8 cellular contexts compared by ENCODE assay signal in genomic region chr13:100573121-100573520, GRCh38. TPM values are rescaled to one million over a fixed set of nuclear protein-coding genes. Genes with fewer than 3 reads are reported as not detected.
DNase-seq lines count a peak whose midpoint lies in the region; ATAC-seq and TF ChIP-seq lines count a peak whose summit lies in the region.

No MANE protein-coding gene starts in this region.

- TF ChIP-seq POLR2A in upper lobe of left lung (IDR thresholded peaks at IDR 0.05) = no peak

- intact Hi-C loops in Panc1 (cut with micrococcal nuclease; ENCODE audit: unreplicated experiment) = no loop called here

- 22 to 39% methylated on average over 2 of the region's 2 CpGs for WGBS in upper lobe of left lung, 2 donors

- H3K27ac ChIP-seq in Panc1 (ENCODE audit: low read length) (no peak overlapping the region), upper lobe of left lung (no peak overlapping the region)

- peaks cover 8% of the 10 kb centered on the region for H3K36me3 Mint-ChIP-seq in activated T-cell treated with anti-CD3 and anti-CD28 coated beads, Interleukin-2, amount 50 U/mL, for 4 hours (ENCODE audit: insufficient read depth)

- TF ChIP-seq EP300 in upper lobe of left lung (IDR thresholded peaks at IDR 0.05) = no peak

- H3K4me1 ChIP-seq in Panc1 (ENCODE audit: control insufficient read depth, insufficient read depth, low read length) = no peaks in the 10 kb centered on the region
- H3K4me1 ChIP-seq in upper lobe of left lung = no peaks in the 10 kb centered on the region

- TF ChIP-seq CTCF in Panc1 (IDR thresholded peaks at IDR 0.05) (peak; percentile 70), omental fat pad (IDR thresholded peaks at IDR 0.05) (peak in 1 of 3 donors; percentile 31), upper lobe of left lung (IDR thresholded peaks at IDR 0.05) (peak; percentile 48 to 66 (median 60))

- POLR2A ChIA-PET in Panc1 (lab: Charles Lee) = no interaction called here

- peaks cover 12% of the 10 kb centered on the region for H3K4me1 Mint-ChIP-seq in activated T-cell treated with anti-CD3 and anti-CD28 coated beads, Interleukin-2, amount 50 U/mL, for 4 hours (ENCODE audit: low read depth)

- no peak overlapping the region for H3K4me3 Mint-ChIP-seq in activated T-cell treated with anti-CD3 and anti-CD28 coated beads, Interleukin-2, amount 50 U/mL, for 4 hours

- DNase-seq in Daoy (ENCODE audit: low read depth) (peak; percentile 54), Panc1 (ENCODE audit: low read depth, low spot score) (peak; percentile 48), fibroblast of the conjunctiva (ENCODE audit: low read depth) (peak; percentile 72), omental fat pad (ENCODE audit: low spot score) (peak; percentile 62), upper lobe of left lung (peak in 1 of 2 donors; percentile 74)
- DNase-seq in Jurkat, Clone E6-1 (ENCODE audit: low read depth, low spot score) = peak; percentile 70
- peak; percentile 74 for DNase-seq in activated T-cell treated with anti-CD3 and anti-CD28 coated beads, Interleukin-2, amount 50 U/mL, for 4 hours

- ATAC-seq in GM21619 (IDR thresholded peaks at IDR 0.05; ENCODE audit: unreplicated experiment) (peak; percentile 96), Panc1 (peak; percentile 87), omental fat pad (ENCODE audit: low FRiP score) (no peak), upper lobe of left lung (ENCODE audit: low FRiP score in 2 of 2) (peak; percentile 66 to 76)
- peak; percentile 72 to 87 for ATAC-seq in activated T-cell treated with anti-CD3 and anti-CD28 coated beads, Interleukin-2, amount 50 U/mL, for 4 hours

- H3K9me3 ChIP-seq in Panc1 (ENCODE audit: control insufficient read depth, insufficient read depth, low read depth, low read length) = no peaks in the 10 kb centered on the region
- H3K9me3 ChIP-seq in upper lobe of left lung = no peaks in the 10 kb centered on the region

- no peaks in the 10 kb centered on the region for H3K27me3 Mint-ChIP-seq in activated T-cell treated with anti-CD3 and anti-CD28 coated beads, Interleukin-2, amount 50 U/mL, for 4 hours (ENCODE audit: low read depth)

- no peak overlapping the region for H3K4me3 ChIP-seq in Jurkat, Clone E6-1 (ENCODE audit: low read length)
- H3K4me3 ChIP-seq in Panc1 (ENCODE audit: low read depth in 2 of 2, low read length in 2 of 2) = no peak overlapping the region
- H3K4me3 ChIP-seq in upper lobe of left lung = no peak overlapping the region

- CTCF ChIA-PET in Panc1 (lab: Charles Lee) = interaction anchor here (0.6 kb wide), 4 partner anchors 13 to 1184 kb away, joined by 3 to 10 read pairs (median 4); no protein-coding TSS in a partner anchor

- no peaks in the 10 kb centered on the region for H3K9me3 Mint-ChIP-seq in activated T-cell treated with anti-CD3 and anti-CD28 coated beads, Interleukin-2, amount 50 U/mL, for 4 hours

- no TSS peak for BruUV-seq in Panc1 (replicated peaks; lab: Mats Ljungman, UMichigan)

- H3K27me3 ChIP-seq in Panc1 (ENCODE audit: control insufficient read depth, insufficient read depth, low read length) = no peaks in the 10 kb centered on the region
- no peaks in the 10 kb centered on the region for H3K27me3 ChIP-seq in upper lobe of left lung

- in situ Hi-C loops in Panc1 (cut with HindIII; ENCODE audit: low pct_unique_long_range_greater_than_20kb, low sequenced_read_pairs) = no loop called here

- H3K36me3 ChIP-seq in Panc1 (ENCODE audit: control insufficient read depth, insufficient read depth, low read length) (no peaks in the 10 kb centered on the region), upper lobe of left lung (no peaks in the 10 kb centered on the region)

RNA-seq across cellular contexts. Expression of gene GGACT, which starts 15.5 kb away (rescaled TPM):
- total RNA-seq in Daoy (2014; rRNA removed; shearing (Covaris generic)) = 1.2 and 1.4 TPM in 2 replicates
- polyA plus RNA-seq in Jurkat, Clone E6-1 (2012; ENCODE audit: insufficient read depth, insufficient read length) = 2.4 TPM
- 2.5 TPM for total RNA-seq in Panc1 (2021; ENCODE audit: unreplicated experiment)
- polyA plus RNA-seq in Panc1 (2012; ENCODE audit: insufficient read length) = 1.7 TPM
- 1 to 10 TPM; 2.9 to 4.1 (median 3.9) TPM for total RNA-seq in activated T-cell treated with anti-CD3 and anti-CD28 coated beads, Interleukin-2, amount 50 U/mL, for 4 hours
- total RNA-seq in omental fat pad = 1 to 10 TPM; 2.6 to 4.6 (median 3.1) TPM
- 1 to 10 TPM in 5 of 6 donors, under 1 TPM in 1; 0.67 to 8.5 (median 5.7) TPM for total RNA-seq in upper lobe of left lung
